19 cellular contexts compared by ENCODE assay signal in the genomic region with DNA sequence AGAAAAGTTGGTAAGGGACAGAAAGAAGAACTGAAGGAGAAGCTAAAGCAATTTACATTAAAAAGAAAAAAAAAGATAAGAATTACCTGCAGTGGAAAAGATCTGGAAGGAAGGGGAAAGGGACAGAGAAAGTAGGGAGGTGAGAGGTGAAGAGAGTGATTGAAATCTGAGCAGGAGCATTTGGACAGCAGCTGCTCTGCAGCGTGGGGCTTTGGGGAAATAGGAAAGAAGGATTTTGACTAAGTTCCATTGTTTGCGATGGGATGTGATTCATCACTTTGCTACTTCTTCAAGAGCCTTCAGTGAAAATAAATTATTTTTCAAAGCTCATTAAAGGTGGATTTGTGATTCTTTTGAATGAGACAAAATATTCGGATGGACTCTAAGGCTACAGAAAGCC. TPM values are rescaled to one million over a fixed set of nuclear protein-coding genes. Genes with fewer than 3 reads are reported as not detected.
DNase-seq lines count a peak whose midpoint lies in the region; ATAC-seq, FAIRE-seq and TF ChIP-seq lines count a peak whose summit lies in the region.
"Had no signal": no experiment of that assay in that cellular context is flagged by ENCODE, and none has a peak within 500 bp of the region (broad histone marks: within the 10 kb centered on the region; RNA-seq: fewer than 3 reads in every experiment).

No MANE protein-coding gene starts in this region.

- H3K27ac Mint-ChIP-seq in T-helper 17 cell = no peak overlapping the region
- H3K27ac Mint-ChIP-seq: naive thymus-derived CD4-positive, alpha-beta T cell had no signal

- no peaks in the 10 kb centered on the region for H3K79me2 ChIP-seq in PC-3 (ENCODE audit: low read length)
- no peaks in the 10 kb centered on the region for H3K79me2 ChIP-seq in endothelial cell of umbilical vein (ENCODE audit: control insufficient read depth, insufficient read depth, low read length)

- H3K27me3 ChIP-seq in PC-3 (ENCODE audit: low read length) (no peaks in the 10 kb centered on the region), endothelial cell of umbilical vein (ENCODE audit: control insufficient read depth in 2 of 2, insufficient read depth in 2 of 2, low read length in 2 of 2) (peaks cover 7 to 8% of the 10 kb centered on the region in 2 experiments)
- H3K27me3 ChIP-seq: BE2C had no signal

- no peaks in the 10 kb centered on the region for H3K9me3 ChIP-seq in PC-3 (ENCODE audit: low read length)
- H3K9me3 ChIP-seq in endothelial cell of umbilical vein (replicated peaks; ENCODE audit: control insufficient read depth, insufficient read depth, low read length) = no peaks in the 10 kb centered on the region
- no peaks in the 10 kb centered on the region for H3K9me3 ChIP-seq in T-helper 17 cell (ENCODE audit: control insufficient read depth, low read length, poor library complexity, severe bottlenecking)
- H3K9me3 ChIP-seq: BE2C had no signal

- H3K27me3 Mint-ChIP-seq in T-helper 17 cell = peaks cover 6% of the 10 kb centered on the region

- H3K9me1 ChIP-seq in endothelial cell of umbilical vein (replicated peaks; ENCODE audit: control insufficient read depth, extremely low read depth, insufficient read depth, low read length) = no peaks in the 10 kb centered on the region

- DNase-seq in ELR (ENCODE audit: low read depth) = peak; percentile 45
- peak; percentile 88 for DNase-seq in PC-3
- DNase-seq in endothelial cell of umbilical vein (ENCODE audit: low read depth, low spot score) = peak; percentile 77
- peak; percentile 10 for DNase-seq in non-pigmented ciliary epithelial cell (ENCODE audit: low read depth)
- no peak for DNase-seq in GM13976 (ENCODE audit: low spot score)
- DNase-seq in T-helper 17 cell = no peak
- DNase-seq: activated gamma-delta T cell; BE2C; DMS153; foreskin melanocyte; naive thymus-derived CD4-positive, alpha-beta T cell; NCI-H2029 treated with DMSO at 0.1 percent for 48 hours; NCI-H748 treated with DMSO at 0.1 percent for 48 hours; RPMI8226; T-helper 2 cell had no signal

- H3K9ac ChIP-seq in PC-3 (ENCODE audit: low read length) (peak overlapping the region; percentile 15; the same call in 1 of the 2 replicates), endothelial cell of umbilical vein (replicated peaks; ENCODE audit: extremely low read depth, insufficient read depth, low read length) (no peak overlapping the region)

- peak; percentile 94 for ATAC-seq in PC-3
- no peak for ATAC-seq in HG02610 (IDR thresholded peaks at IDR 0.05; ENCODE audit: unreplicated experiment)
- ATAC-seq in GM19463 (IDR thresholded peaks at IDR 0.05; ENCODE audit: unreplicated experiment) = no peak
- no peak for ATAC-seq in T-helper 17 cell
- ATAC-seq: naive thymus-derived CD4-positive, alpha-beta T cell had no signal

- peaks cover 3% of the 10 kb centered on the region for H3K4me1 Mint-ChIP-seq in T-helper 17 cell
- H3K4me1 Mint-ChIP-seq: naive thymus-derived CD4-positive, alpha-beta T cell had no signal

- no peaks in the 10 kb centered on the region for H4K20me1 ChIP-seq in PC-3 (ENCODE audit: low read length)
- no peaks in the 10 kb centered on the region for H4K20me1 ChIP-seq in endothelial cell of umbilical vein (replicated peaks; ENCODE audit: control insufficient read depth, extremely low read depth, insufficient read depth, low read length)

- H3F3A ChIP-seq in PC-3 (ENCODE audit: low read length, unreplicated experiment) = no peaks in the 10 kb centered on the region

- H3K4me3 Mint-ChIP-seq in T-helper 17 cell = no peak overlapping the region
- H3K4me3 Mint-ChIP-seq: naive thymus-derived CD4-positive, alpha-beta T cell had no signal

- TF ChIP-seq CTCF in PC-3 (conservative IDR thresholded peaks at IDR 0.05; ENCODE audit: low read depth, low read length) (no peak), endothelial cell of umbilical vein (IDR thresholded peaks at IDR 0.05; ENCODE audit: extremely low read depth in 1 of 2, insufficient read depth in 1 of 2, low read depth in 1 of 2, low read length in 2 of 2) (no peak), GM13976 (IDR thresholded peaks at IDR 0.05; ENCODE audit: borderline replicate concordance, control extremely low read depth, extremely low read depth, insufficient read depth, missing control alignments) (no peak)

- H3K4me1 ChIP-seq in PC-3 (ENCODE audit: insufficient read depth, low read length) (peaks cover 39% of the 10 kb centered on the region), endothelial cell of umbilical vein (ENCODE audit: control insufficient read depth, extremely low read depth, insufficient read depth, low read length) (peaks cover 12% of the 10 kb centered on the region)
- H3K4me1 ChIP-seq: BE2C had no signal

- CTCF ChIA-PET in PC-3 (lab: Charles Lee) = interaction anchor here (0.6 to 0.9 kb wide), 2 partner anchors 12 to 24 kb away, joined by 3 to 5 read pairs; no protein-coding TSS in a partner anchor
- CTCF ChIA-PET in endothelial cell of umbilical vein (lab: Charles Lee) = interaction anchor here (1.0 to 1.6 kb wide), 6 partner anchors 10 to 481 kb away, joined by 3 to 4 read pairs (median 4); no protein-coding TSS in a partner anchor

- POLR2A ChIA-PET in PC-3 (lab: Charles Lee; ENCODE audit: unreplicated experiment) = interaction anchor here (0.6 kb wide), 3 partner anchors 16 to 239 kb away, joined by 3 to 9 read pairs (median 4); no protein-coding TSS in a partner anchor
- POLR2A ChIA-PET in endothelial cell of umbilical vein (lab: Charles Lee) = no interaction called here

- H3K9me2 ChIP-seq in PC-3 (replicated peaks; ENCODE audit: low read length) = no peaks in the 10 kb centered on the region

- H2AFZ ChIP-seq in PC-3 (ENCODE audit: low read length) (0 out of 2 replicates have a peak overlapping the region, but pooled peaks have one; percentile 57), endothelial cell of umbilical vein (ENCODE audit: low read depth, low read length) (no peak overlapping the region)

- H3K4me3 ChIP-seq in PC-3 (ENCODE audit: low read length) (peak overlapping the region; percentile 43), endothelial cell of umbilical vein (replicated peaks in 1 of 3; ENCODE audit: insufficient read depth in 1 of 3, low read depth in 1 of 3, low read length in 3 of 3) (no peak overlapping the region)
- H3K4me3 ChIP-seq: lung had no signal

- TF ChIP-seq POLR2A in endothelial cell of umbilical vein (IDR thresholded peaks at IDR 0.05; ENCODE audit: low read depth, low read length) = no peak

- BruUV-seq in PC-3 (replicated peaks; lab: Mats Ljungman, UMichigan) (no TSS peak), endothelial cell of umbilical vein (replicated peaks; lab: Mats Ljungman, UMichigan) (no TSS peak)

- H3K36me3 ChIP-seq in PC-3 (ENCODE audit: low read depth, low read length) (no peaks in the 10 kb centered on the region), endothelial cell of umbilical vein (ENCODE audit: control insufficient read depth in 2 of 2, extremely low read depth in 1 of 2, insufficient read depth in 2 of 2, low read length in 2 of 2) (no peaks in the 10 kb centered on the region)
- H3K36me3 ChIP-seq: BE2C had no signal

- FAIRE-seq in endothelial cell of umbilical vein (lab: Jason Lieb, UNC) = peak; percentile 95

- intact Hi-C loops in PC-3 (cut with micrococcal nuclease) (no loop called here), endothelial cell of umbilical vein (cut with micrococcal nuclease) (no loop called here)

- dilution Hi-C loops in endothelial cell of umbilical vein (cut with MboI; ENCODE audit: extremely low pct_ligation_motif_present, low sequenced_read_pairs) = no loop called here

- H3K27ac ChIP-seq in PC-3 (ENCODE audit: low read length) (peak overlapping the region; percentile 90), endothelial cell of umbilical vein (ENCODE audit: insufficient read depth, low read depth, low read length) (no peak overlapping the region)

- no peaks in the 10 kb centered on the region for H3K36me3 Mint-ChIP-seq in T-helper 17 cell (ENCODE audit: low read depth)
- H3K36me3 Mint-ChIP-seq: naive thymus-derived CD4-positive, alpha-beta T cell had no signal

- in situ Hi-C loops in GM13976 (cut with MboI; ENCODE audit: low sequenced_read_pairs, unreplicated experiment) = no loop called here

- H3K4me2 ChIP-seq in PC-3 (ENCODE audit: low read length) (peak overlapping the region; percentile 81), endothelial cell of umbilical vein (ENCODE audit: insufficient read depth, low read length) (peak overlapping the region; percentile 55)

TF ChIP-seq in endothelial cell of umbilical vein, 7 proteins besides CTCF, POLR2A, EP300 and RAD21:
- TF ChIP-seq JUN (IDR thresholded peaks at IDR 0.05; ENCODE audit: borderline replicate concordance, insufficient read depth, insufficient read length, low read depth) (peak; percentile 53), POLR2AphosphoS5 (IDR thresholded peaks at IDR 0.05; ENCODE audit: insufficient read depth, low read depth, low read length) (no peak), EZH2 (IDR thresholded peaks at IDR 0.05; ENCODE audit: borderline replicate concordance, low read depth, low read length, severe bottlenecking) (no peak), GATA2 (IDR thresholded peaks at IDR 0.05; ENCODE audit: insufficient read depth, insufficient read length, low read depth, low read length) (peak; percentile 56), FOS (IDR thresholded peaks at IDR 0.05; ENCODE audit: borderline replicate concordance, insufficient read depth, low read length) (peak; percentile 84)

RNA-seq across cellular contexts. Expression of a gene that starts 26.1 kb away (rescaled TPM):
- total RNA-seq in PC-3 (2014; rRNA removed) (6.0 and 6.6 TPM in 2 replicates), endothelial cell of umbilical vein (0.16 and 0.38 TPM in 2 replicates), T-helper 17 cell (not detected)
- polyA plus RNA-seq in endothelial cell of umbilical vein = 0.13 and 0.28 TPM in 2 replicates
- 0.08 and 0.09 TPM in 2 replicates for polyA plus RNA-seq in endothelial cell of umbilical vein (2011; cell fraction: cytosol; rRNA removed)
- not detected in 2 replicates for polyA plus RNA-seq in endothelial cell of umbilical vein (2011; cell fraction: nucleus; rRNA removed)
- 0.33 and 0.37 TPM in 2 replicates for polyA plus RNA-seq in endothelial cell of umbilical vein (2012)
- polyA minus RNA-seq in endothelial cell of umbilical vein = 0.11 TPM in 1 of 2 replicates, not detected in the other
- not detected for polyA minus RNA-seq in endothelial cell of umbilical vein (2011; cell fraction: cytosol; rRNA and poly(A)+ RNA removed)
- not detected in 2 replicates for polyA minus RNA-seq in endothelial cell of umbilical vein (2011; cell fraction: nucleus; rRNA and poly(A)+ RNA removed)
- total RNA-seq: HT-29 had no signal
- polyA plus RNA-seq: naive thymus-derived CD4-positive, alpha-beta T cell had no signal

RNA-seq across cellular contexts. Expression of a gene that starts 28.1 kb away (rescaled TPM):
- total RNA-seq in PC-3 (2014; rRNA removed) (25.5 and 38.4 TPM in 2 replicates), endothelial cell of umbilical vein (42.1 and 47.1 TPM in 2 replicates), T-helper 17 cell (10 to 100 TPM; 50.6 to 51.0 TPM)
- polyA plus RNA-seq in endothelial cell of umbilical vein = 23.8 and 25.4 TPM in 2 replicates
- polyA plus RNA-seq in endothelial cell of umbilical vein (2011; cell fraction: cytosol; rRNA removed) = 21.8 and 23.9 TPM in 2 replicates
- polyA plus RNA-seq in endothelial cell of umbilical vein (2011; cell fraction: nucleus; rRNA removed) = 43.9 and 51.4 TPM in 2 replicates
- 24.8 and 34.0 TPM in 2 replicates for polyA plus RNA-seq in endothelial cell of umbilical vein (2012)
- 53.4 and 67.9 TPM in 2 replicates for polyA minus RNA-seq in endothelial cell of umbilical vein
- polyA minus RNA-seq in endothelial cell of umbilical vein (2011; cell fraction: cytosol; rRNA and poly(A)+ RNA removed) = 42.9 TPM
- polyA minus RNA-seq in endothelial cell of umbilical vein (2011; cell fraction: nucleus; rRNA and poly(A)+ RNA removed) = 45.4 and 62.1 TPM in 2 replicates

Comparison
In these comparisons a context has a peak if more than half of its experiments do, and no peak if none do; other contexts are left out.
1. DNase-seq: peak in ELR (single experiment), PC-3 (single experiment), endothelial cell of umbilical vein (single experiment) and non-pigmented ciliary epithelial cell (single experiment); none in GM13976 (single experiment) and T-helper 17 cell (0 of 3).